Comparison of ENCODE assay signal across 24 cellular contexts in the genomic region with DNA sequence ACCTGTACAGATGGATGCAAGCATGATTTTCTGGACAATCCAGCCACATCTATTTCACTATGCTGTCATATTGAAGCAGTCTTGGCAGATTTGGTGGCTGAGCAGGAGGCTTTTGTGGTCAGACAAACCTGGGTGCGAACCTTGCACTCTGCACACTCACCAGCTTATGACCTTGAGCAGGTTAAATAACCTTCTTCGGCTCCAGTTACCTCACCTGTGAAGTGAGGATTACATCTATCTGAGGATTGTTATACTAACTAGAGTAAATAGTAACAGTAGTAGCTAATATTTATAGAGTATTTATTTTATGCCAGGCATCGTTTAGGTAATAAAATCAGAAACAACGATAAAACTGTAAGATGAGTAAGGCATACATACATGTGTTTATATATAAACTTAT.
DNase-seq lines count a peak whose midpoint lies in the region; ATAC-seq and TF ChIP-seq lines count a peak whose summit lies in the region.
"Had no signal": no experiment of that assay in that cellular context is flagged by ENCODE, and none has a peak within 500 bp of the region (broad histone marks: within the 10 kb centered on the region; RNA-seq: fewer than 3 reads in every experiment).

No MANE protein-coding gene starts in this region.

- intact Hi-C loops in A673 (cut with micrococcal nuclease; ENCODE audit: unreplicated experiment), result no loop called here

- H3K36me3 ChIP-seq in A673 (ENCODE audit: insufficient read depth, low read length, poor library complexity, severe bottlenecking), result no peaks in the 10 kb centered on the region

- H3K4me3 ChIP-seq in A673 (ENCODE audit: low read depth, low read length, poor library complexity, severe bottlenecking), result no peak overlapping the region
- H3K4me3 ChIP-seq: BLaER1 treated with 17β-estradiol and CSF1 and Interleukin-3, amounts not matched to agents 10 nM and 100 nM had no signal

- H3K9me3 ChIP-seq in A673 (ENCODE audit: low read depth, low read length, poor library complexity, severe bottlenecking), result no peaks in the 10 kb centered on the region
- H3K9me3 ChIP-seq: BLaER1 treated with 17β-estradiol and CSF1 and Interleukin-3, amounts not matched to agents 10 nM and 100 nM; SK-N-SH had no signal

- no TSS peak for BruUV-seq in A673 (replicated peaks; lab: Mats Ljungman, UMichigan)

- no peaks in the 10 kb centered on the region for H3K9me3 Mint-ChIP-seq in memory B cell
- H3K9me3 Mint-ChIP-seq: CD8-positive, alpha-beta memory T cell; H9; T-cell had no signal

- peaks cover 43% of the 10 kb centered on the region for H3K4me1 ChIP-seq in A673 (ENCODE audit: insufficient read depth, low read length, poor library complexity, severe bottlenecking)

- H3K36me3 Mint-ChIP-seq in memory B cell, result peaks cover 11% of the 10 kb centered on the region

- ATAC-seq in memory B cell (ENCODE audit: low read depth) (no peak), HG03354 (IDR thresholded peaks at IDR 0.05; ENCODE audit: poor library complexity, severe bottlenecking, unreplicated experiment) (no peak)
- ATAC-seq: PC-3, T-cell had no signal

- H3K27ac Mint-ChIP-seq in memory B cell, result peak overlapping the region; percentile 40
- H3K27ac Mint-ChIP-seq: H9, T-cell had no signal

- peaks cover 47% of the 10 kb centered on the region for H3K4me1 Mint-ChIP-seq in memory B cell

- no peaks in the 10 kb centered on the region for H3K27me3 Mint-ChIP-seq in memory B cell
- H3K27me3 Mint-ChIP-seq: CD8-positive, alpha-beta memory T cell; T-cell had no signal

- CTCF ChIA-PET in A673 (lab: Charles Lee), result no interaction called here

- DNase-seq in NCI-H146 (lab: John Stamatoyannopoulos, UW) (peak; percentile 3), NCI-H146 treated with DMSO at 0.1 percent for 48 hours (lab: John Stamatoyannopoulos, UW; ENCODE audit: unreplicated experiment) (no peak), COLO668 (lab: John Stamatoyannopoulos, UW; ENCODE audit: unreplicated experiment) (peak; percentile 19), memory B cell (ENCODE audit: low spot score in 2 of 2) (no peak), NCI-H526 (lab: John Stamatoyannopoulos, UW) (no peak), A673 (ENCODE audit: low spot score) (no peak)
- DNase-seq: CD8-positive, alpha-beta memory T cell; GF-D8; H9; Kasumi-1; MM.1S; NCI-H1092; NCI-H1436 treated with DMSO at 0.1 percent for 48 hours; NCI-H2107; NCI-H226; NCI-H526 treated with DMSO at 0.1 percent for 48 hours; PC-3; RPMI8226; SHP77 treated with DMSO at 0.1 percent for 48 hours; SK-N-SH; T-cell had no signal

- POLR2A ChIA-PET in A673 (lab: Charles Lee; ENCODE audit: low non-redundant PET), result no interaction called here

- H3K4me3 Mint-ChIP-seq in memory B cell, result no peak overlapping the region
- H3K4me3 Mint-ChIP-seq: CD8-positive, alpha-beta memory T cell; H9; T-cell had no signal

- H3K27ac ChIP-seq in VCaP (peak overlapping the region; percentile 93), A673 (ENCODE audit: low read depth, low read length, poor library complexity, severe bottlenecking) (no peak overlapping the region)

- no peak for TF ChIP-seq CTCF in VCaP (conservative IDR thresholded peaks at IDR 0.05)
- TF ChIP-seq CTCF in A673 (conservative IDR thresholded peaks at IDR 0.05; ENCODE audit: low read depth, low read length), result no peak

- H3K27me3 ChIP-seq in A673 (replicated peaks; ENCODE audit: insufficient read depth, low read depth, low read length, poor library complexity), result no peaks in the 10 kb centered on the region
- H3K27me3 ChIP-seq: BLaER1 treated with 17β-estradiol and CSF1 and Interleukin-3, amounts not matched to agents 10 nM and 100 nM had no signal

Comparison
In these comparisons a context has a peak if more than half of its experiments do, and no peak if none do; other contexts are left out.
1. DNase-seq: peak in NCI-H146 (single experiment) and COLO668 (single experiment); none in NCI-H146 treated with DMSO at 0.1 percent for 48 hours (single experiment), memory B cell (0 of 2), NCI-H526 (0 of 2) and A673 (single experiment).